ENCODE assay signal across 8 cellular contexts in the genomic region with DNA sequence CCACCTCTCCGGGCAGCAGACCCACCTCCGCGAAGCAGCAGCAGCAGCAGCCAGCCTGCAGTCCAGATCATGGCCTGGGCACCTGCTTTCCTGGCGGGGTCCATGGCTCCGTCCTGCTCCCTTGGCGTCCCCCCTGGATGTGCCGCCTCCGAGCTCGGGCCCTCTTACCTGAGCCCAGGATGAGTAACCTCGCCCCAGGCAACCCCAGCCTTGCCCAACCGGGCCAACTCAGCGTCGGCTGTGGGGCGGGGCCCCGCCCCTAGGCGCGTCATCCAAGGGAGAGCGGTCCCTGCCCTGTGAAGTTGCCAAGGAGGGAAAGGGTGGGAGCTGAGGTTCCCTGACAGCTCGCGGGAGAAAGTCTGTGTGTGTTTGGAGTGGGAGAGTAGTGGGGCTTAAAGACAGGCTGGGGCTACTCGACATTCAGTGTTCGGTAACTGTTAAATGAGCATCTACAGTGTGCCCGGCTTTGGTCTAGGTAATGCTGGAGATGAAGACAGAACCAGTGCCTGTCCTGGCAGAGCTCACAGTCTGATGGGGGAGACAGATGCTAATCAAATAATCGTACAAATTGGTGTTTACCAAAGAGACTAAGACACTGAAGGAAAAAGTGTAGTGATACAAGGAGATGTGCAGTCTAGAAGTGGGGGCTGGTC. TPM values are rescaled to one million over a fixed set of nuclear protein-coding genes. Genes with fewer than 3 reads are reported as not detected.
DNase-seq lines count a peak whose midpoint lies in the region; ATAC-seq and TF ChIP-seq lines count a peak whose summit lies in the region.

A gene (minus strand): TSS at position 141 of the 653 bp plus-strand sequence. CDS start 37 bp downstream, at position 104.

- WGBS in sigmoid colon, 2 donors, result 20 to 35% methylated on average over 24 of the region's 24 CpGs

- no peaks in the 10 kb centered on the region for H3K9me3 ChIP-seq in sigmoid colon

- no peaks in the 10 kb centered on the region for H3K36me3 ChIP-seq in sigmoid colon

- H3K4me3 ChIP-seq in GM08714 (ENCODE audit: low read length) (peak within 1 kb of the TSS; percentile 65; the same call in 1 of the 2 replicates), foreskin fibroblast (ENCODE audit: low read depth in 1 of 2, low read length in 2 of 2) (peak within 1 kb of the TSS in 1 of 2 donors; percentile 83), sigmoid colon (peak within 1 kb of the TSS; percentile 59 to 73 (median 69))

- DNase-seq in T1000 (lab: John Stamatoyannopoulos, UW) (peak; percentile 66), foreskin fibroblast (peak; percentile 61 to 87), sigmoid colon (no peak), NCI-H2227 treated with DMSO at 0.1 percent for 48 hours (lab: John Stamatoyannopoulos, UW) (no peak), hippocampal formation (lab: John Stamatoyannopoulos, UW) (no peak), KG1 (lab: John Stamatoyannopoulos, UW) (no peak)

- TF ChIP-seq CTCF in foreskin fibroblast (IDR thresholded peaks at IDR 0.05; ENCODE audit: low read depth, low read length) (no peak), sigmoid colon (IDR thresholded peaks at IDR 0.05) (no peak)

- H3K27ac ChIP-seq in sigmoid colon, result peak within 1 kb of the TSS; percentile 88 to 93 (median 90)

- intact Hi-C loops in sigmoid colon (cut with DNase I), result no loop called here

- no peak for TF ChIP-seq EP300 in sigmoid colon (IDR thresholded peaks at IDR 0.05)

- TF ChIP-seq POLR2A in sigmoid colon (IDR thresholded peaks at IDR 0.05), result no peak

- no peaks in the 10 kb centered on the region for H3K27me3 ChIP-seq in sigmoid colon

- H3K4me1 ChIP-seq in sigmoid colon, result peaks cover 0 to 18% (median 13%) of the 10 kb centered on the region in 4 donors

- no peak for ATAC-seq in HG02642 (IDR thresholded peaks at IDR 0.05; ENCODE audit: poor library complexity, unreplicated experiment)

RNA-seq across cellular contexts. Expression of the gene that starts here (rescaled TPM):
- 1 to 10 TPM in 3 of 4 donors, not detected in 1; 1.2 to 1.8 (median 1.8) TPM for total RNA-seq in sigmoid colon
- 1 to 10 TPM in 1 of 3 donors, under 1 TPM in 2; 0.46 to 1.6 (median 0.60) TPM for polyA plus RNA-seq in sigmoid colon

Comparison
In these comparisons a context has a peak if more than half of its experiments do, and no peak if none do; other contexts are left out.
1. DNase-seq: peak in T1000 (single experiment) and foreskin fibroblast (2 of 2); none in sigmoid colon (single experiment), NCI-H2227 treated with DMSO at 0.1 percent for 48 hours (single experiment), hippocampal formation (0 of 2) and KG1 (single experiment).